Comparison of ENCODE assay signal across 18 cellular contexts in genomic region chr4:168841682-168842019, GRCh38.
A peak's percentile ranks its signal among the peaks of the same experiment; 100 is the strongest.
DNase-seq lines count a peak whose midpoint lies in the region; ATAC-seq and TF ChIP-seq lines count a peak whose summit lies in the region.
"Had no signal": no experiment of that assay in that cellular context is flagged by ENCODE, and none has a peak within 500 bp of the region (broad histone marks: within the 10 kb centered on the region; RNA-seq: fewer than 3 reads in every experiment).

No MANE protein-coding gene starts in this region.

- H3K4me1 Mint-ChIP-seq in activated CD4-positive, alpha-beta memory T cell treated with anti-CD3 and anti-CD28 coated beads, Interleukin-2, amount 10 ng/mL, durations not matched to agents 7 days and 5 days = peaks cover 40% of the 10 kb centered on the region
- H3K4me1 Mint-ChIP-seq in activated CD4-positive, alpha-beta memory T cell treated with anti-CD3 and anti-CD28 coated beads for 36 hours (ENCODE audit: low read depth) = peaks cover 13% of the 10 kb centered on the region
- H3K4me1 Mint-ChIP-seq in stimulated activated naive B cell treated with anti-CD40 and anti-IgM and Interleukin-4, amounts not matched to agents 10 μg/mL and 1 μg/mL and 100 μg/mL, for 72 hours = peaks cover 2 to 23% of the 10 kb centered on the region in 2 donors
- H3K4me1 Mint-ChIP-seq: memory B cell had no signal

- no peak for ATAC-seq in stimulated activated naive B cell treated with anti-CD40 and anti-IgM and Interleukin-4, amounts not matched to agents 10 μg/mL and 1 μg/mL and 100 μg/mL, for 72 hours (replicated peaks)
- ATAC-seq in GM18511 (IDR thresholded peaks at IDR 0.05; ENCODE audit: unreplicated experiment) = no peak
- ATAC-seq: activated T-cell treated with anti-CD3 and anti-CD28 coated beads, Interleukin-2, amount 50 U/mL, for 4 hours; esophagus mucosa; T-helper 17 cell had no signal

- no peak overlapping the region for H3K27ac Mint-ChIP-seq in activated CD4-positive, alpha-beta memory T cell treated with anti-CD3 and anti-CD28 coated beads, Interleukin-2, amount 10 ng/mL, durations not matched to agents 7 days and 5 days
- H3K27ac Mint-ChIP-seq in activated CD4-positive, alpha-beta memory T cell treated with anti-CD3 and anti-CD28 coated beads for 36 hours = no peak overlapping the region
- no peak overlapping the region for H3K27ac Mint-ChIP-seq in stimulated activated naive B cell treated with anti-CD40 and anti-IgM and Interleukin-4, amounts not matched to agents 10 μg/mL and 1 μg/mL and 100 μg/mL, for 72 hours
- H3K27ac Mint-ChIP-seq: CD4-positive, alpha-beta T cell; memory B cell; T-helper 17 cell; type B pancreatic cell had no signal

- intact Hi-C loops in activated CD4-positive, alpha-beta memory T cell treated with anti-CD3 and anti-CD28 coated beads for 36 hours (cut with micrococcal nuclease) = no loop called here
- intact Hi-C loops in dorsolateral prefrontal cortex (cut with DNase I) = no loop called here
- intact Hi-C loops in tibial artery (cut with DNase I; ENCODE audit: low total_unique reads) = loop anchor here (10.0 kb wide), 1 partner anchor 207 kb away; no protein-coding TSS in a partner anchor

- no peaks in the 10 kb centered on the region for H3K36me3 Mint-ChIP-seq in activated CD4-positive, alpha-beta memory T cell treated with anti-CD3 and anti-CD28 coated beads, Interleukin-2, amount 10 ng/mL, durations not matched to agents 7 days and 5 days (ENCODE audit: low read depth)
- no peaks in the 10 kb centered on the region for H3K36me3 Mint-ChIP-seq in activated CD4-positive, alpha-beta memory T cell treated with anti-CD3 and anti-CD28 coated beads for 36 hours
- H3K36me3 Mint-ChIP-seq in stimulated activated naive B cell treated with anti-CD40 and anti-IgM and Interleukin-4, amounts not matched to agents 10 μg/mL and 1 μg/mL and 100 μg/mL, for 72 hours = peaks cover 13 to 14% of the 10 kb centered on the region in 2 donors
- H3K36me3 Mint-ChIP-seq: memory B cell had no signal

- H3K4me3 Mint-ChIP-seq in activated CD4-positive, alpha-beta memory T cell treated with anti-CD3 and anti-CD28 coated beads, Interleukin-2, amount 10 ng/mL, durations not matched to agents 7 days and 5 days = peak overlapping the region; percentile 45
- H3K4me3 Mint-ChIP-seq in activated CD4-positive, alpha-beta memory T cell treated with anti-CD3 and anti-CD28 coated beads for 36 hours = no peak overlapping the region
- no peak overlapping the region for H3K4me3 Mint-ChIP-seq in stimulated activated naive B cell treated with anti-CD40 and anti-IgM and Interleukin-4, amounts not matched to agents 10 μg/mL and 1 μg/mL and 100 μg/mL, for 72 hours
- H3K4me3 Mint-ChIP-seq: activated T-cell treated with anti-CD3 and anti-CD28 coated beads, Interleukin-2, amount 50 U/mL, for 4 hours; CD4-positive, alpha-beta T cell; memory B cell; T-helper 17 cell; type B pancreatic cell had no signal

- TF ChIP-seq CTCF in dorsolateral prefrontal cortex (IDR thresholded peaks at IDR 0.05 in 54 of 56, conservative IDR thresholded peaks at IDR 0.05 in 2 of 56; ENCODE audit: low read depth in 1 of 56, partially characterized antibody in 56 of 56) (no peak), tibial artery (IDR thresholded peaks at IDR 0.05) (no peak)

- H3K27me3 ChIP-seq in dorsolateral prefrontal cortex (no peaks in the 10 kb centered on the region), muscle layer of duodenum (ENCODE audit: low read depth, low read length) (no peaks in the 10 kb centered on the region), tibial artery (no peaks in the 10 kb centered on the region)
- H3K27me3 ChIP-seq: colonic mucosa, MG63 had no signal

- H3K9me3 Mint-ChIP-seq in activated CD4-positive, alpha-beta memory T cell treated with anti-CD3 and anti-CD28 coated beads, Interleukin-2, amount 10 ng/mL, durations not matched to agents 7 days and 5 days = no peaks in the 10 kb centered on the region
- no peaks in the 10 kb centered on the region for H3K9me3 Mint-ChIP-seq in activated CD4-positive, alpha-beta memory T cell treated with anti-CD3 and anti-CD28 coated beads for 36 hours
- H3K9me3 Mint-ChIP-seq in stimulated activated naive B cell treated with anti-CD40 and anti-IgM and Interleukin-4, amounts not matched to agents 10 μg/mL and 1 μg/mL and 100 μg/mL, for 72 hours = no peaks in the 10 kb centered on the region
- H3K9me3 Mint-ChIP-seq: activated T-cell treated with anti-CD3 and anti-CD28 coated beads, Interleukin-2, amount 50 U/mL, for 4 hours; CD4-positive, alpha-beta T cell; memory B cell; type B pancreatic cell had no signal

- H3K36me3 ChIP-seq in muscle layer of duodenum (ENCODE audit: control insufficient read depth in 1 of 2, insufficient read depth in 2 of 2, low read length in 2 of 2) = peaks cover 3 to 12% of the 10 kb centered on the region in 2 donors
- peaks cover 0 to 7% (median 0%) of the 10 kb centered on the region in 3 donors for H3K36me3 ChIP-seq in tibial artery
- H3K36me3 ChIP-seq: colonic mucosa, neutrophil had no signal

- no peak for DNase-seq in activated CD4-positive, alpha-beta memory T cell treated with anti-CD3 and anti-CD28 coated beads, Interleukin-2, amount 10 ng/mL, durations not matched to agents 7 days and 5 days
- no peak for DNase-seq in activated CD4-positive, alpha-beta memory T cell treated with anti-CD3 and anti-CD28 coated beads for 36 hours
- DNase-seq in dorsolateral prefrontal cortex = no peak
- no peak for DNase-seq in tibial artery
- DNase-seq in NCI-H82 treated with DMSO at 0.1 percent for 48 hours (lab: John Stamatoyannopoulos, UW; ENCODE audit: unreplicated experiment) = no peak
- no peak for DNase-seq in stimulated activated naive B cell treated with anti-CD40 and anti-IgM and Interleukin-4, amounts not matched to agents 10 μg/mL and 1 μg/mL and 100 μg/mL, for 72 hours
- DNase-seq: activated CD4-positive, alpha-beta T cell treated with anti-CD3 and anti-CD28 coated beads for 4 hours; activated T-cell treated with anti-CD3 and anti-CD28 coated beads, Interleukin-2, amount 50 U/mL, for 4 hours; CD4-positive, alpha-beta T cell; colonic mucosa; MG63; T-helper 17 cell had no signal

- H3K9me3 ChIP-seq in muscle layer of duodenum (ENCODE audit: control insufficient read depth in 1 of 2, low read length in 2 of 2) = no peaks in the 10 kb centered on the region
- no peaks in the 10 kb centered on the region for H3K9me3 ChIP-seq in tibial artery
- H3K9me3 ChIP-seq: colonic mucosa, MG63, neutrophil had no signal

- CTCF ChIA-PET in activated CD4-positive, alpha-beta memory T cell treated with anti-CD3 and anti-CD28 coated beads, Interleukin-2, amount 10 ng/mL, durations not matched to agents 7 days and 5 days (lab: Charles Lee) = no interaction called here
- CTCF ChIA-PET in activated CD4-positive, alpha-beta memory T cell treated with anti-CD3 and anti-CD28 coated beads for 36 hours (lab: Charles Lee) = no interaction called here

- H3K27ac ChIP-seq in dorsolateral prefrontal cortex (peak overlapping the region in 32 of 59 donors; percentile 4 to 84 (median 44)), muscle layer of duodenum (ENCODE audit: low read length) (peak overlapping the region; percentile 60), tibial artery (peak overlapping the region; percentile 88 to 98)
- H3K27ac ChIP-seq: colonic mucosa, neutrophil had no signal

- peaks cover 14% of the 10 kb centered on the region for H3K27me3 Mint-ChIP-seq in activated CD4-positive, alpha-beta memory T cell treated with anti-CD3 and anti-CD28 coated beads, Interleukin-2, amount 10 ng/mL, durations not matched to agents 7 days and 5 days
- peaks cover 33% of the 10 kb centered on the region for H3K27me3 Mint-ChIP-seq in activated CD4-positive, alpha-beta memory T cell treated with anti-CD3 and anti-CD28 coated beads for 36 hours
- peaks cover 7 to 22% of the 10 kb centered on the region in 2 donors for H3K27me3 Mint-ChIP-seq in stimulated activated naive B cell treated with anti-CD40 and anti-IgM and Interleukin-4, amounts not matched to agents 10 μg/mL and 1 μg/mL and 100 μg/mL, for 72 hours
- H3K27me3 Mint-ChIP-seq: type B pancreatic cell had no signal

- H3K4me3 ChIP-seq in dorsolateral prefrontal cortex (no peak overlapping the region), muscle layer of duodenum (ENCODE audit: low read depth in 1 of 2, low read length in 2 of 2) (peak overlapping the region in 1 of 2 donors; percentile 25), tibial artery (peak overlapping the region in 1 of 2 donors; percentile 4)
- H3K4me3 ChIP-seq: colonic mucosa, MG63 had no signal

- H3K4me1 ChIP-seq in muscle layer of duodenum (ENCODE audit: control insufficient read depth in 1 of 2, insufficient read depth in 2 of 2, low read length in 2 of 2) = peaks cover 10 to 72% of the 10 kb centered on the region in 2 donors
- peaks cover 0 to 99% (median 81%) of the 10 kb centered on the region in 4 donors for H3K4me1 ChIP-seq in tibial artery
- H3K4me1 ChIP-seq: colonic mucosa had no signal

- POLR2A ChIA-PET in activated CD4-positive, alpha-beta memory T cell treated with anti-CD3 and anti-CD28 coated beads, Interleukin-2, amount 10 ng/mL, durations not matched to agents 7 days and 5 days (lab: Charles Lee) = interaction anchor here (1.0 to 2.1 kb wide), 2 partner anchors 10 to 15 kb away, joined by 3 to 8 read pairs; no protein-coding TSS in a partner anchor
- POLR2A ChIA-PET in activated CD4-positive, alpha-beta memory T cell treated with anti-CD3 and anti-CD28 coated beads for 36 hours (lab: Charles Lee) = no interaction called here
